In genomic region chr14:35534130-35534883, GRCh38 we compare ENCODE assay signal across 8 cellular contexts. TPM values are rescaled to one million over a fixed set of nuclear protein-coding genes. Genes with fewer than 3 reads are reported as not detected.
DNase-seq lines count a peak whose midpoint lies in the region; ATAC-seq, FAIRE-seq and TF ChIP-seq lines count a peak whose summit lies in the region.

INSM2 (plus strand) TSS chr14:35534164; CDS start chr14:35534253, 89 bp downstream.

- peaks cover 10% of the 10 kb centered on the region for H3K36me3 Mint-ChIP-seq in Calu3 (ENCODE audit: insufficient read depth, unreplicated experiment)
- peaks cover 15% of the 10 kb centered on the region for H3K36me3 Mint-ChIP-seq in activated T-helper 17 cell treated with anti-CD3 and anti-CD28 coated beads, Interleukin-2, amount 50 U/mL, for 72 hours (ENCODE audit: low read depth)

- DNase-seq in Calu3 (peak; percentile 2), M059J (ENCODE audit: low read depth) (peak; percentile 47), left ventricle myocardium superior (peak; percentile 24), skeletal muscle cell (ENCODE audit: low read depth) (no peak), urothelium cell line (ENCODE audit: low spot score) (no peak), T-helper 9 cell (no peak)

- no TSS peak for BruUV-seq in Calu3 (replicated peaks; lab: Mats Ljungman, UMichigan)

- peak within 1 kb of the TSS; percentile 78 for H3K4me3 Mint-ChIP-seq in Calu3 (ENCODE audit: low read depth, unreplicated experiment)
- H3K4me3 Mint-ChIP-seq in activated T-helper 17 cell treated with anti-CD3 and anti-CD28 coated beads, Interleukin-2, amount 50 U/mL, for 72 hours = peak within 1 kb of the TSS; percentile 65

- peak within 1 kb of the TSS; percentile 64 for H3K4me3 ChIP-seq in skeletal muscle cell (ENCODE audit: low read depth, low read length)

- intact Hi-C loops in Calu3 (cut with micrococcal nuclease; ENCODE audit: unreplicated experiment) (no loop called here), left ventricle myocardium superior (cut with micrococcal nuclease) (no loop called here)

- CTCF ChIA-PET in Calu3 (lab: Charles Lee) = no interaction called here

- H3K4me1 Mint-ChIP-seq in Calu3 (ENCODE audit: low read depth, unreplicated experiment) = peaks cover 8% of the 10 kb centered on the region
- peaks cover 6% of the 10 kb centered on the region for H3K4me1 Mint-ChIP-seq in activated T-helper 17 cell treated with anti-CD3 and anti-CD28 coated beads, Interleukin-2, amount 50 U/mL, for 72 hours

- H3K27ac Mint-ChIP-seq in Calu3 (ENCODE audit: unreplicated experiment) = no peak within 1 kb of the TSS
- H3K27ac Mint-ChIP-seq in activated T-helper 17 cell treated with anti-CD3 and anti-CD28 coated beads, Interleukin-2, amount 50 U/mL, for 72 hours = no peak within 1 kb of the TSS

- no peak for TF ChIP-seq CTCF in Calu3 (IDR thresholded peaks at IDR 0.05; ENCODE audit: unreplicated experiment)

- peaks cover 42% of the 10 kb centered on the region for H3K27me3 Mint-ChIP-seq in Calu3 (ENCODE audit: unreplicated experiment)
- H3K27me3 Mint-ChIP-seq in activated T-helper 17 cell treated with anti-CD3 and anti-CD28 coated beads, Interleukin-2, amount 50 U/mL, for 72 hours = peaks cover 42% of the 10 kb centered on the region

- peak; percentile 20 for ATAC-seq in GM21360 (IDR thresholded peaks at IDR 0.05; ENCODE audit: unreplicated experiment)
- peak; percentile 24 for ATAC-seq in activated T-helper 17 cell treated with anti-CD3 and anti-CD28 coated beads, Interleukin-2, amount 50 U/mL, for 72 hours (replicated peaks)
- ATAC-seq in left ventricle myocardium superior = peak; percentile 15

- no peaks in the 10 kb centered on the region for H3K9me3 Mint-ChIP-seq in Calu3 (ENCODE audit: low read depth, unreplicated experiment)
- H3K9me3 Mint-ChIP-seq in activated T-helper 17 cell treated with anti-CD3 and anti-CD28 coated beads, Interleukin-2, amount 50 U/mL, for 72 hours = no peaks in the 10 kb centered on the region

- FAIRE-seq in urothelium cell line (lab: Jason Lieb, UNC) = no peak

RNA-seq across cellular contexts. Expression of gene INSM2, which starts in this region (rescaled TPM):
- total RNA-seq in Calu3 (2022) (not detected in 2 replicates), left ventricle myocardium superior (not detected)
- not detected in 2 replicates for total RNA-seq in M059J (2014; rRNA removed; shearing (Covaris generic))
- total RNA-seq in activated T-helper 17 cell treated with anti-CD3 and anti-CD28 coated beads, Interleukin-2, amount 50 U/mL, for 72 hours = not detected

Comparison
In these comparisons a context has a peak if more than half of its experiments do, and no peak if none do; other contexts are left out.
1. Peak in DNase-seq in Calu3; RNA of the gene not detected or under 1 TPM.
2. Peak in DNase-seq in M059J; RNA of the gene not detected or under 1 TPM.
3. Peak in ATAC-seq in activated T-helper 17 cell treated with anti-CD3 and anti-CD28 coated beads, Interleukin-2, amount 50 U/mL, for 72 hours; RNA of the gene not detected or under 1 TPM.
4. Peak in DNase-seq and ATAC-seq in left ventricle myocardium superior; RNA of the gene not detected or under 1 TPM.